18 cellular contexts compared by ENCODE assay signal in genomic region chr7:51666261-51666660, GRCh38.
"Had no signal": no experiment of that assay in that cellular context is flagged by ENCODE, and none has a peak within 500 bp of the region (broad histone marks: within the 10 kb centered on the region; RNA-seq: fewer than 3 reads in every experiment).

No MANE protein-coding gene starts in this region.

- H3K27ac ChIP-seq: epithelial cell of prostate, left lung, prostate gland, tibial nerve had no signal

- H3K4me1 ChIP-seq: left lung, prostate gland, tibial nerve had no signal

- ATAC-seq: activated naive CD8-positive, alpha-beta T cell treated with anti-CD3 and anti-CD28 coated beads, Interleukin-2, amount 50 U/mL, for 24 hours; left lung; right cardiac atrium had no signal

- H3K4me3 ChIP-seq: left lung, prostate gland, tibial nerve had no signal

- H3K36me3 ChIP-seq: left lung, prostate gland, tibial nerve had no signal

- H3K9me3 ChIP-seq: prostate gland, tibial nerve had no signal

- DNase-seq: activated CD4-positive, alpha-beta T cell treated with anti-CD3 and anti-CD28 coated beads, Interleukin-2, amount 50 U/mL, for 1 hour; activated CD4-positive, CD25-positive, alpha-beta regulatory T cell treated with anti-CD3 and anti-CD28 coated beads, Interleukin-2, amount 50 U/mL, for 72 hours; activated CD8-positive, alpha-beta memory T cell treated with anti-CD3 and anti-CD28 coated beads for 24 hours; activated CD8-positive, alpha-beta memory T cell treated with anti-CD3 and anti-CD28 coated beads, Interleukin-2, amount 50 U/mL, for 48 hours; activated effector memory CD4-positive, alpha-beta T cell treated with Interleukin-2 at 50 U/mL for 16 hours; activated naive CD4-positive, alpha-beta T cell treated with anti-CD3 and anti-CD28 coated beads, Interleukin-2, amount 10 ng/mL, durations not matched to agents 7 days and 5 days; activated naive CD8-positive, alpha-beta T cell treated with anti-CD3 and anti-CD28 coated beads, Interleukin-2, amount 50 U/mL, for 24 hours; activated T-cell treated with anti-CD3 and anti-CD28 coated beads, Interleukin-2, amount 50 U/mL, for 48 hours; central memory CD4-positive, alpha-beta T cell; dorsolateral prefrontal cortex; foreskin fibroblast; left lung; mammary epithelial cell; right cardiac atrium; T1000 had no signal
